ENCODE assay signal across 8 cellular contexts in the genomic region with DNA sequence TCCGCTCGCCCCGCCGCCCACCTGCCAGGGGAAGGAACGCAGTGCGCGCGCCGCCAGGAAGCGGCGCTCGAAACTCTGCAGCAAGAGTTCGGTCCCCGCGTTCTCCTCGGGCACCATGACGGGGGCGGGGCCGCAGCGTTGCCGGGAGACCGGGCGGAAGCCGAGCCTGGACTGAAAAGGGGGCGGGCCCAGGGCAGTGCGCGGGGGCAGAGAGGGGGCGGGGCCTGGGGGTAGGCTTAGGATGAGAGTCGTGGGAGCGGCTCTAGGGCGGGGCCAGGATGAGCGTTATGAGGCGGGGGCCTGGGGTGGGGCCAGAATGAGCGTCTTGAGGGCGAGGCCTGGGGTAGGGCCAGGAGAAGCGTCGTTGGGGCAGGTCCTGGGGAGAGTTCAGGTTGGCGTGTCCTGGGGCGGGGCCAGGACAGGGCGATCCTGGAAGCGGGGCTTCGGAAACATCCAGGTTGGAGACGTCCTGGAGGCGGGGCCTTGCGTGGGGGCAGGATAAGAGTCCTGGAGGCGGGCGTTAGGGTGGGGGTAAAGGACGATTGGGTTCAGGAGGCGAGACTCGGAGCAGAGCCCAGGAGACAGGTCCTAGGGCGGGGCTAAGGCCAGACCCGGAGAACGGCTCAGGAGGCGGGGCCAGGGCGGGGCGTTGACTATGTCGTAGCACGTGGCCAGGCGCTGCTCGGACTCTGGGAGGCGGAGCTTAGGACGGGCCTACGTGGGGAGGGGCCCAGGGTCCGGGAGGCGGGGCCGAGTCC. TPM values are rescaled to one million over a fixed set of nuclear protein-coding genes. Genes with fewer than 3 reads are reported as not detected.
A peak's percentile ranks its signal among the peaks of the same experiment; 100 is the strongest.
DNase-seq lines count a peak whose midpoint lies in the region; ATAC-seq and TF ChIP-seq lines count a peak whose summit lies in the region.
"Not testable (repeated sequence)": the region's sequence is repeated elsewhere in the genome, so short reads cannot be mapped to it uniquely, and the experiment has no call there.

No MANE protein-coding gene starts in this region.

- not testable (repeated sequence) for H3K4me1 Mint-ChIP-seq in activated T-helper 17 cell treated with anti-CD3 and anti-CD28 coated beads, Interleukin-2, amount 50 U/mL, for 72 hours
- peaks cover 5 to 17% (median 9%) of the 10 kb centered on the region in 4 donors for H3K4me1 Mint-ChIP-seq in naive thymus-derived CD8-positive, alpha-beta T cell
- peaks cover 11% of the 10 kb centered on the region for H3K4me1 Mint-ChIP-seq in stimulated activated memory B cell treated with anti-CD40 and anti-IgM and Interleukin-4, amounts not matched to agents 10 μg/mL and 1 μg/mL and 100 μg/mL, for 72 hours

- DNase-seq in DMS79 (lab: John Stamatoyannopoulos, UW): peak; percentile 86
- peak; percentile 96 for DNase-seq in H4 (ENCODE audit: low spot score)
- DNase-seq in LNCaP clone FGC (ENCODE audit: low read depth): peak; percentile 96
- peak; percentile 94 for DNase-seq in RPMI8226
- peak; percentile 92 for DNase-seq in fibroblast of mammary gland (ENCODE audit: low read depth)
- peak; percentile 90 to 99 (median 94) for DNase-seq in naive thymus-derived CD8-positive, alpha-beta T cell

- not testable (repeated sequence) for TF ChIP-seq CTCF in LNCaP clone FGC (IDR thresholded peaks at IDR 0.05; ENCODE audit: control insufficient read depth, extremely low read depth, insufficient read depth); fibroblast of mammary gland (conservative IDR thresholded peaks at IDR 0.05; ENCODE audit: control insufficient read depth, insufficient read depth, low read depth, low read length)

- H3K36me3 Mint-ChIP-seq in activated T-helper 17 cell treated with anti-CD3 and anti-CD28 coated beads, Interleukin-2, amount 50 U/mL, for 72 hours (ENCODE audit: low read depth); naive thymus-derived CD8-positive, alpha-beta T cell; stimulated activated memory B cell treated with anti-CD40 and anti-IgM and Interleukin-4, amounts not matched to agents 10 μg/mL and 1 μg/mL and 100 μg/mL, for 72 hours: not testable (repeated sequence)

- not testable (repeated sequence) for H3K27me3 Mint-ChIP-seq in activated T-helper 17 cell treated with anti-CD3 and anti-CD28 coated beads, Interleukin-2, amount 50 U/mL, for 72 hours; naive thymus-derived CD8-positive, alpha-beta T cell; stimulated activated memory B cell treated with anti-CD40 and anti-IgM and Interleukin-4, amounts not matched to agents 10 μg/mL and 1 μg/mL and 100 μg/mL, for 72 hours

- peak; percentile 99 for ATAC-seq in activated T-helper 17 cell treated with anti-CD3 and anti-CD28 coated beads, Interleukin-2, amount 50 U/mL, for 72 hours (replicated peaks)
- peak; percentile 93 to 96 for ATAC-seq in naive thymus-derived CD8-positive, alpha-beta T cell
- peak; percentile 100 for ATAC-seq in stimulated activated memory B cell treated with anti-CD40 and anti-IgM and Interleukin-4, amounts not matched to agents 10 μg/mL and 1 μg/mL and 100 μg/mL, for 72 hours

- POLR2A ChIA-PET in naive thymus-derived CD8-positive, alpha-beta T cell (lab: Charles Lee): interaction anchor here (1.0 to 1.5 kb wide), 2 partner anchors 44 kb away, joined by 3 to 8 read pairs; partner anchors contain the start of gene ZNF195

- peak overlapping the region; percentile 95 for H3K27ac Mint-ChIP-seq in activated T-helper 17 cell treated with anti-CD3 and anti-CD28 coated beads, Interleukin-2, amount 50 U/mL, for 72 hours
- peak overlapping the region; percentile 81 to 98 (median 94) for H3K27ac Mint-ChIP-seq in naive thymus-derived CD8-positive, alpha-beta T cell
- peak overlapping the region; percentile 82 for H3K27ac Mint-ChIP-seq in stimulated activated memory B cell treated with anti-CD40 and anti-IgM and Interleukin-4, amounts not matched to agents 10 μg/mL and 1 μg/mL and 100 μg/mL, for 72 hours

- H3K4me3 ChIP-seq in LNCaP clone FGC (ENCODE audit: low read depth, low read length): peak overlapping the region; percentile 69
- peak overlapping the region; percentile 55 for H3K4me3 ChIP-seq in fibroblast of mammary gland (ENCODE audit: control insufficient read depth, low read depth, low read length)

- H3K4me3 Mint-ChIP-seq in activated T-helper 17 cell treated with anti-CD3 and anti-CD28 coated beads, Interleukin-2, amount 50 U/mL, for 72 hours: peak overlapping the region; percentile 85
- peak overlapping the region; percentile 91 to 98 (median 94) for H3K4me3 Mint-ChIP-seq in naive thymus-derived CD8-positive, alpha-beta T cell
- peak overlapping the region; percentile 81 for H3K4me3 Mint-ChIP-seq in stimulated activated memory B cell treated with anti-CD40 and anti-IgM and Interleukin-4, amounts not matched to agents 10 μg/mL and 1 μg/mL and 100 μg/mL, for 72 hours

- H3K9me3 Mint-ChIP-seq in activated T-helper 17 cell treated with anti-CD3 and anti-CD28 coated beads, Interleukin-2, amount 50 U/mL, for 72 hours; naive thymus-derived CD8-positive, alpha-beta T cell; stimulated activated memory B cell treated with anti-CD40 and anti-IgM and Interleukin-4, amounts not matched to agents 10 μg/mL and 1 μg/mL and 100 μg/mL, for 72 hours: not testable (repeated sequence)

RNA-seq across cellular contexts. Expression of gene ZNF195, which starts 43.6 kb away (rescaled TPM):
- total RNA-seq in H4 (2014; rRNA removed; shearing (Covaris generic)): 29.7 and 33.7 TPM in 2 replicates
- total RNA-seq in activated T-helper 17 cell treated with anti-CD3 and anti-CD28 coated beads, Interleukin-2, amount 50 U/mL, for 72 hours: 10 to 100 TPM; 24.1 to 37.9 TPM
- 10 to 100 TPM; 43.4 to 46.0 TPM for total RNA-seq in naive thymus-derived CD8-positive, alpha-beta T cell
- 10 to 100 TPM; 17.0 to 24.0 (median 21.7) TPM for polyA plus RNA-seq in naive thymus-derived CD8-positive, alpha-beta T cell

Comparison
In these comparisons a context has a peak if more than half of its experiments do, and no peak if none do; other contexts are left out.
1. Peak in every context shown above with its lines: DNase-seq, ATAC-seq and H3K4me3 ChIP-seq.